ENCODE assay signal across 32 cellular contexts in the genomic region with DNA sequence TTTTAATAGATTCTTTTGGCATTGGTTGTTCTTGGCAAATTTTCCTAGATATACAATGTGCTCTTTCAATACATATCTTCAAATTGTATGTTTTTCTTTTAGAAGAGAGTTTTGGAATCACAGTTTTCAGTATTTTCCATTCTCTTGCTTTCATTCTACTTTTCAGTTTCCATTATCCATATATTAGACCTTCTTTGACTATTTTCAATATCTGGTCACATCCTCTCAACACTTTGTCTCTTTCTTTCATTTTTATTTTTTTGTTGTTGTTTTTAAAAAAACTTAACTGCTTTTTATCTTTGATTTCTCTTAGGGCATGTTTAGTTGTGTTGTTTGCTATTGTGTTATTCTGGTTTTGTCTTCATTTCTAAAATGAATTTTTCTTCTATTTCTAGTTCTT.
"Had no signal": no experiment of that assay in that cellular context is flagged by ENCODE, and none has a peak within 500 bp of the region (broad histone marks: within the 10 kb centered on the region; RNA-seq: fewer than 3 reads in every experiment).

No MANE protein-coding gene starts in this region.

- H3K27ac ChIP-seq: adrenal gland, body of pancreas, breast epithelium, PC-9, RWPE1, VCaP had no signal

- H3K27me3 ChIP-seq: adrenal gland, body of pancreas, breast epithelium had no signal

- H3K4me1 Mint-ChIP-seq: activated CD4-positive, alpha-beta memory T cell treated with anti-CD3 and anti-CD28 coated beads, Interleukin-2, amount 10 ng/mL, durations not matched to agents 7 days and 5 days; activated CD8-positive, alpha-beta memory T cell treated with anti-CD3 and anti-CD28 coated beads, Interleukin-2, amount 10 ng/mL, durations not matched to agents 7 days and 5 days; activated T-helper 17 cell treated with anti-CD3 and anti-CD28 coated beads, Interleukin-2, amount 50 U/mL, for 72 hours had no signal

- H3K27ac Mint-ChIP-seq: activated CD4-positive, alpha-beta memory T cell treated with anti-CD3 and anti-CD28 coated beads, Interleukin-2, amount 10 ng/mL, durations not matched to agents 7 days and 5 days; activated CD8-positive, alpha-beta memory T cell treated with anti-CD3 and anti-CD28 coated beads, Interleukin-2, amount 10 ng/mL, durations not matched to agents 7 days and 5 days; activated naive CD4-positive, alpha-beta T cell treated with anti-CD3 and anti-CD28 coated beads, Interleukin-2, amount 50 U/mL, for 72 hours; activated T-cell treated with anti-CD3 and anti-CD28 coated beads, Interleukin-2, amount 50 U/mL, for 72 hours; activated T-helper 17 cell treated with anti-CD3 and anti-CD28 coated beads, Interleukin-2, amount 50 U/mL, for 72 hours had no signal

- H3K4me3 Mint-ChIP-seq: activated CD4-positive, alpha-beta memory T cell treated with anti-CD3 and anti-CD28 coated beads, Interleukin-2, amount 10 ng/mL, durations not matched to agents 7 days and 5 days; activated CD8-positive, alpha-beta memory T cell treated with anti-CD3 and anti-CD28 coated beads, Interleukin-2, amount 10 ng/mL, durations not matched to agents 7 days and 5 days; activated T-cell treated with anti-CD3 and anti-CD28 coated beads, Interleukin-2, amount 50 U/mL, for 72 hours; activated T-helper 17 cell treated with anti-CD3 and anti-CD28 coated beads, Interleukin-2, amount 50 U/mL, for 72 hours had no signal

- H3K36me3 ChIP-seq: adrenal gland, breast epithelium had no signal

- H3K4me2 ChIP-seq: PC-9 had no signal

- H2AFZ ChIP-seq: PC-9 had no signal

- H3K4me3 ChIP-seq: adrenal gland, body of pancreas, breast epithelium, PC-9 had no signal

- H3K4me1 ChIP-seq: adrenal gland, body of pancreas, breast epithelium had no signal

- H3K9me3 ChIP-seq: body of pancreas had no signal

- DNase-seq: activated CD4-positive, alpha-beta memory T cell treated with anti-CD3 and anti-CD28 coated beads, Interleukin-2, amount 10 ng/mL, durations not matched to agents 7 days and 5 days; activated CD4-positive, alpha-beta T cell treated with anti-CD3 and anti-CD28 coated beads for 1 hour; activated CD4-positive, alpha-beta T cell treated with anti-CD3 and anti-CD28 coated beads for 48 hours; activated CD4-positive, CD25-positive, alpha-beta regulatory T cell; activated CD8-positive, alpha-beta memory T cell treated with anti-CD3 and anti-CD28 coated beads for 24 hours; activated CD8-positive, alpha-beta memory T cell treated with anti-CD3 and anti-CD28 coated beads, Interleukin-2, amount 10 ng/mL, durations not matched to agents 7 days and 5 days; activated CD8-positive, alpha-beta memory T cell treated with anti-CD3 and anti-CD28 coated beads, Interleukin-2, amount 50 U/mL, for 48 hours; activated effector memory CD4-positive, alpha-beta T cell treated with anti-CD3 and anti-CD28 coated beads, Interleukin-2, amount 50 U/mL, for 16 hours; activated naive CD4-positive, alpha-beta T cell treated with Interleukin-2 at 50 U/mL for 16 hours; activated T-cell treated with anti-CD3 and anti-CD28 coated beads, Interleukin-2, amount 50 U/mL, for 72 hours; body of pancreas; cerebellar nuclear complex; Karpas-422; KBM-7; NCI-H1105; NCI-H1417 treated with DMSO at 0.1 percent for 48 hours; NCI-H187 treated with DMSO at 0.1 percent for 48 hours; NCI-H2081; NCI-H345; NCI-H524 treated with DMSO at 0.1 percent for 48 hours; PC-9; SIG-M5; SW 1271; T-helper 1 cell; T-helper 2 cell; T-helper 9 cell had no signal

- H3K36me3 Mint-ChIP-seq: activated CD8-positive, alpha-beta memory T cell treated with anti-CD3 and anti-CD28 coated beads, Interleukin-2, amount 10 ng/mL, durations not matched to agents 7 days and 5 days had no signal
